In genomic region chr20:63657937-63658748, GRCh38 we compare ENCODE assay signal across 8 cellular contexts.
DNase-seq lines count a peak whose midpoint lies in the region; ATAC-seq lines count a peak whose summit lies in the region.

RTEL1 (plus strand) TSS chr20:63658312; CDS start chr20:63659403, 1,091 bp downstream.

- DNase-seq in AG08396 (ENCODE audit: low spot score) (peak; percentile 96), NCI-H345 treated with DMSO at 0.1 percent for 48 hours (lab: John Stamatoyannopoulos, UW; ENCODE audit: unreplicated experiment) (peak; percentile 95), caudate nucleus (lab: John Stamatoyannopoulos, UW) (peak; percentile 66 to 99 (median 92)), inferior parietal cortex (ENCODE audit: extremely low spot score) (peak; percentile 94)
- DNase-seq in activated CD4-positive, CD25-positive, alpha-beta regulatory T cell (lab: John Stamatoyannopoulos, UW) = peak; percentile 74 to 83 (median 80)
- DNase-seq in stimulated activated CD4-positive, alpha-beta T cell treated with anti-CD3 and anti-CD28 coated beads, Interleukin-12 subunit alpha, Interleukin-12 subunit beta, amount 100 ng/mL, for 24 hours (ENCODE audit: low read depth in 2 of 2) = peak; percentile 83

- peak within 1 kb of the TSS; percentile 84 for H3K27ac ChIP-seq in caudate nucleus (ENCODE audit: low read depth, low read length)

- peak; percentile 85 for ATAC-seq in GM18909 (IDR thresholded peaks at IDR 0.05; ENCODE audit: poor library complexity, unreplicated experiment)
- ATAC-seq in HG03175 (IDR thresholded peaks at IDR 0.05; ENCODE audit: unreplicated experiment) = peak; percentile 82

Comparison
In these comparisons a context has a peak if more than half of its experiments do, and no peak if none do; other contexts are left out.
1. Peak in every context shown above with its lines: DNase-seq, ATAC-seq and H3K27ac ChIP-seq.